16 cellular contexts compared by ENCODE assay signal in the genomic region with DNA sequence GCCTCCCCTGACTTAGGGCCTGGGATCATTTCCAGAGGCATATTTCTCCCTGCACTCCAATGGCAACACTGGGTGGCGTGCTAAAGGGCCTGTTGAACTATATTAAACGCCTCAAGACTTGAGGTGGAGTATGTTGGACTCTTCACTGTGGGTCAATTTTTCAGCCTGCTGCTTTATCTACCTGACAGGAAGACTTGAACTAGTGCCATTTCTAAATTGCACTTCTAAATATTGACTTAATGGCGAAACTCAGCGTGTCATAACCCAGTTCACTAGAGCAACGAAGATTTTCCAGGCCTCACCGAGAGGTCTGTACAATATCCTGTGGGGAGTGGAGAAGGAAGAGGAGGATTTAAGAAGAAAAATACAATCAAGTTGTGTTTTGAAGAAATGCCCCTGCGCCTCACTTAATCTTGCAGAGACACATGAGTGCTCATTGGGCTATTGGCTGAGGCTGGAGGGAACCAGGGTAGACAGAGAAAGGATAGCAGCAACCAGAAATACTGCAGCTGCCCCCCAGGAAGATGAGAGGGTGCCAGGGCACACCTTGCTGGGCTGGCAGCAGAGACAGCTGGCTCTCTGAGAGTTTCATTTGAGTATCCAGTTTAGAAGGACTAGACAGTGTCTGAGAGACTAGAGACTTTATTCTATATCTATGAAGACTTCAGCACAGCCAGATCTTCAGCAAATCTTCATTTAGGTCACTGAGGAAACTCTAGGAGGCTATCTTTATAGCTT.
"Had no signal": no experiment of that assay in that cellular context is flagged by ENCODE, and none has a peak within 500 bp of the region (broad histone marks: within the 10 kb centered on the region; RNA-seq: fewer than 3 reads in every experiment).

No MANE protein-coding gene starts in this region.

- H3K36me3 ChIP-seq: cardiac muscle cell, gastrocnemius medialis, SJSA1, thyroid gland had no signal

- DNase-seq: activated CD4-positive, alpha-beta memory T cell treated with anti-CD3 and anti-CD28 coated beads for 36 hours; activated CD4-positive, alpha-beta T cell treated with anti-CD3 and anti-CD28 coated beads for 1 hour; activated T-cell treated with anti-CD3 and anti-CD28 coated beads, Interleukin-2, amount 50 U/mL, for 48 hours; effector CD4-positive, alpha-beta T cell; gastrocnemius medialis; kidney; occipital lobe; psoas muscle; stimulated activated CD4-positive, alpha-beta T cell treated with anti-CD3 and anti-CD28 coated beads, Interleukin-4, amount 100 ng/mL, for 4 hours; thyroid gland had no signal

- H3K4me1 ChIP-seq: psoas muscle, SJSA1 had no signal

- H3K4me3 ChIP-seq: cardiac muscle cell, gastrocnemius medialis, psoas muscle, SJSA1, thyroid gland had no signal

- H3K9me3 ChIP-seq: gastrocnemius medialis, psoas muscle, SJSA1, thyroid gland had no signal

- H3K27ac ChIP-seq: cardiac muscle cell, epithelial cell of prostate, gastrocnemius medialis, psoas muscle, SJSA1, thyroid gland had no signal

- H3K27me3 ChIP-seq: cardiac muscle cell, gastrocnemius medialis, SJSA1, thyroid gland had no signal

- ATAC-seq: gastrocnemius medialis; natural killer cell treated with Interleukin-12 subunit alpha and Interleukin-12 subunit beta and Interleukin-15 and Interleukin-18, amount 100 ng/mL, for 72 hours; psoas muscle had no signal

- FAIRE-seq: astrocyte, colon, kidney had no signal
